Comparison of ENCODE assay signal across 23 cellular contexts in genomic region chr6:104184036-104184435, GRCh38.
DNase-seq lines count a peak whose midpoint lies in the region; TF ChIP-seq lines count a peak whose summit lies in the region.
"Had no signal": no experiment of that assay in that cellular context is flagged by ENCODE, and none has a peak within 500 bp of the region (broad histone marks: within the 10 kb centered on the region; RNA-seq: fewer than 3 reads in every experiment).

No MANE protein-coding gene starts in this region.

- H3K27ac ChIP-seq in mammary epithelial cell (ENCODE audit: insufficient read depth, low read depth, low read length) (no peak overlapping the region), epithelial cell of prostate (peak overlapping the region; percentile 69), neural cell (ENCODE audit: low read length) (no peak overlapping the region)
- H3K27ac ChIP-seq: 22Rv1, A549, BLaER1 had no signal

- CTCF ChIA-PET in MCF 10A (lab: Yijun Ruan, JAX) (no interaction called here), mammary epithelial cell (lab: Charles Lee; ENCODE audit: low non-redundant PET) (no interaction called here)

- no peak for DNase-seq in MCF 10A (ENCODE audit: unreplicated experiment)
- no peak for DNase-seq in mammary epithelial cell
- DNase-seq in epithelial cell of prostate (ENCODE audit: low read depth, low spot score), result no peak
- peak; percentile 8 for DNase-seq in retina
- DNase-seq in cardiac septum (ENCODE audit: low spot score), result no peak
- DNase-seq in DMS153 (lab: John Stamatoyannopoulos, UW), result no peak
- DNase-seq in stimulated activated CD4-positive, alpha-beta T cell treated with anti-CD3 and anti-CD28 coated beads, Interleukin-4, amount 100 ng/mL, for 1 hour, result no peak
- DNase-seq: ACHN; BE2C; C1 segment of cervical spinal cord; CD4-positive, alpha-beta memory T cell; CD4-positive, CD25-positive, alpha-beta regulatory T cell; CD8-positive, alpha-beta memory T cell; COR-L47; DMS 273 treated with DMSO at 0.1 percent for 48 hours; DMS79 treated with DMSO at 0.1 percent for 48 hours; GDM1 had no signal

- no peak overlapping the region for H2AFZ ChIP-seq in mammary epithelial cell (ENCODE audit: low read depth, low read length)
- H2AFZ ChIP-seq in neural cell (ENCODE audit: low read depth, low read length), result no peak overlapping the region

- H3K79me2 ChIP-seq in mammary epithelial cell (ENCODE audit: insufficient read depth, low read length), result no peaks in the 10 kb centered on the region
- no peaks in the 10 kb centered on the region for H3K79me2 ChIP-seq in neural cell (replicated peaks; ENCODE audit: insufficient read depth, low read length)

- H3K4me3 ChIP-seq in mammary epithelial cell (replicated peaks in 1 of 3; ENCODE audit: insufficient read depth in 1 of 3, low read depth in 2 of 3, low read length in 3 of 3), result no peak overlapping the region
- no peak overlapping the region for H3K4me3 ChIP-seq in neural cell (ENCODE audit: low read length)
- H3K4me3 ChIP-seq: A549, BLaER1, GM12878 had no signal

- POLR2A ChIA-PET in MCF 10A (lab: Yijun Ruan, JAX), result no interaction called here

- H3K4me1 ChIP-seq in mammary epithelial cell (ENCODE audit: insufficient read depth, low read length), result no peaks in the 10 kb centered on the region
- H3K4me1 ChIP-seq: A549, BE2C, BLaER1 had no signal

- H3K9ac ChIP-seq in mammary epithelial cell (ENCODE audit: insufficient read depth, low read length) (no peak overlapping the region), neural cell (ENCODE audit: low read length) (no peak overlapping the region)
- H3K9ac ChIP-seq: BLaER1 had no signal

- H3K36me3 ChIP-seq in mammary epithelial cell (ENCODE audit: insufficient read depth, low read length) (no peaks in the 10 kb centered on the region), neural cell (ENCODE audit: insufficient read depth, low read length) (no peaks in the 10 kb centered on the region)
- H3K36me3 ChIP-seq: BE2C, BLaER1 had no signal

- TF ChIP-seq RAD21 in neural cell (conservative IDR thresholded peaks at IDR 0.05), result no peak

- no peaks in the 10 kb centered on the region for H3K36me3 Mint-ChIP-seq in MCF 10A (ENCODE audit: insufficient read depth, unreplicated experiment)
- H3K36me3 Mint-ChIP-seq: CD14-positive monocyte; CD4-positive, alpha-beta memory T cell; CD4-positive, CD25-positive, alpha-beta regulatory T cell; CD8-positive, alpha-beta memory T cell had no signal

- H3F3A ChIP-seq in neural cell (ENCODE audit: insufficient read depth, low read length, poor library complexity, severe bottlenecking), result no peaks in the 10 kb centered on the region

- H3K4me2 ChIP-seq in mammary epithelial cell (ENCODE audit: insufficient read depth, low read depth, low read length) (no peak overlapping the region), neural cell (ENCODE audit: low read length) (no peak overlapping the region)
- H3K4me2 ChIP-seq: A549, BLaER1 had no signal

- 11% methylated on average over 1 of the region's 1 CpG for WGBS in mammary epithelial cell (ENCODE audit: low coverage, missing lambda C conversion rate)

- TF ChIP-seq CTCF in MCF 10A (IDR thresholded peaks at IDR 0.05; ENCODE audit: unreplicated experiment) (no peak), mammary epithelial cell (conservative IDR thresholded peaks at IDR 0.05 in 1 of 2, IDR thresholded peaks at IDR 0.05 in 1 of 2; ENCODE audit: extremely low read depth in 1 of 2, insufficient read depth in 1 of 2, low read depth in 1 of 2, low read length in 2 of 2) (no peak), neural cell (IDR thresholded peaks at IDR 0.05; ENCODE audit: poor library complexity, severe bottlenecking) (no peak)

- dilution Hi-C loops in mammary epithelial cell (cut with HindIII; ENCODE audit: low sequenced_read_pairs), result no loop called here

- H3K9me3 ChIP-seq in mammary epithelial cell (replicated peaks; ENCODE audit: insufficient read depth, low read length), result no peaks in the 10 kb centered on the region
- H3K9me3 ChIP-seq in neural cell (ENCODE audit: low read length), result no peaks in the 10 kb centered on the region
- H3K9me3 ChIP-seq: A549, BE2C, BLaER1 had no signal

- no peaks in the 10 kb centered on the region for H3K27me3 Mint-ChIP-seq in MCF 10A (ENCODE audit: insufficient read depth, unreplicated experiment)
- H3K27me3 Mint-ChIP-seq: CD4-positive, CD25-positive, alpha-beta regulatory T cell; CD8-positive, alpha-beta memory T cell had no signal

- peaks cover 22% of the 10 kb centered on the region for H3K4me1 Mint-ChIP-seq in MCF 10A (ENCODE audit: insufficient read depth, unreplicated experiment)
- H3K4me1 Mint-ChIP-seq: CD14-positive monocyte; CD4-positive, alpha-beta memory T cell; CD4-positive, CD25-positive, alpha-beta regulatory T cell; CD8-positive, alpha-beta memory T cell had no signal

- in situ Hi-C loops in mammary epithelial cell (cut with MboI; ENCODE audit: low sequenced_read_pairs in 2 of 2), result no loop called here

- H3K27me3 ChIP-seq in mammary epithelial cell (ENCODE audit: insufficient read depth, low read length), result no peaks in the 10 kb centered on the region
- H3K27me3 ChIP-seq in neural cell (ENCODE audit: insufficient read depth, low read depth, low read length), result no peaks in the 10 kb centered on the region
- H3K27me3 ChIP-seq: BE2C, BLaER1 had no signal

- no peaks in the 10 kb centered on the region for H3K9me2 ChIP-seq in neural cell (ENCODE audit: insufficient read depth, low read length)

- no peaks in the 10 kb centered on the region for H3K9me3 Mint-ChIP-seq in MCF 10A (ENCODE audit: unreplicated experiment)

- intact Hi-C loops in MCF 10A (cut with micrococcal nuclease) (loop anchor here (10.0 kb wide), 1 partner anchor 169 kb away; no protein-coding TSS in a partner anchor), mammary epithelial cell (cut with micrococcal nuclease) (loop anchor here (5.0 kb wide), 1 partner anchor 67 kb away; no protein-coding TSS in a partner anchor), cardiac septum (cut with DNase I) (no loop called here)

- no peak overlapping the region for H3K4me3 Mint-ChIP-seq in MCF 10A (ENCODE audit: unreplicated experiment)
- H3K4me3 Mint-ChIP-seq: CD14-positive monocyte; CD4-positive, alpha-beta memory T cell; CD4-positive, CD25-positive, alpha-beta regulatory T cell; CD8-positive, alpha-beta memory T cell had no signal

- H4K20me1 ChIP-seq in mammary epithelial cell (ENCODE audit: insufficient read depth, low read length), result no peaks in the 10 kb centered on the region
- no peaks in the 10 kb centered on the region for H4K20me1 ChIP-seq in neural cell (ENCODE audit: insufficient read depth)
- H4K20me1 ChIP-seq: BLaER1 had no signal

- BruUV-seq in MCF 10A (replicated peaks; lab: Mats Ljungman, UMichigan) (no TSS peak), mammary epithelial cell (replicated peaks; lab: Mats Ljungman, UMichigan) (no TSS peak)

- H3K27ac Mint-ChIP-seq in MCF 10A (ENCODE audit: low read depth, unreplicated experiment), result peak overlapping the region; percentile 73
- H3K27ac Mint-ChIP-seq: CD14-positive monocyte; CD4-positive, alpha-beta memory T cell; CD4-positive, CD25-positive, alpha-beta regulatory T cell; CD8-positive, alpha-beta memory T cell had no signal

- peak; percentile 47 for TF ChIP-seq EP300 in neural cell (conservative IDR thresholded peaks at IDR 0.05; ENCODE audit: poor library complexity, severe bottlenecking)

TF ChIP-seq in neural cell, 6 proteins besides CTCF, POLR2A, EP300 and RAD21:
- TF ChIP-seq, protein P1, sequence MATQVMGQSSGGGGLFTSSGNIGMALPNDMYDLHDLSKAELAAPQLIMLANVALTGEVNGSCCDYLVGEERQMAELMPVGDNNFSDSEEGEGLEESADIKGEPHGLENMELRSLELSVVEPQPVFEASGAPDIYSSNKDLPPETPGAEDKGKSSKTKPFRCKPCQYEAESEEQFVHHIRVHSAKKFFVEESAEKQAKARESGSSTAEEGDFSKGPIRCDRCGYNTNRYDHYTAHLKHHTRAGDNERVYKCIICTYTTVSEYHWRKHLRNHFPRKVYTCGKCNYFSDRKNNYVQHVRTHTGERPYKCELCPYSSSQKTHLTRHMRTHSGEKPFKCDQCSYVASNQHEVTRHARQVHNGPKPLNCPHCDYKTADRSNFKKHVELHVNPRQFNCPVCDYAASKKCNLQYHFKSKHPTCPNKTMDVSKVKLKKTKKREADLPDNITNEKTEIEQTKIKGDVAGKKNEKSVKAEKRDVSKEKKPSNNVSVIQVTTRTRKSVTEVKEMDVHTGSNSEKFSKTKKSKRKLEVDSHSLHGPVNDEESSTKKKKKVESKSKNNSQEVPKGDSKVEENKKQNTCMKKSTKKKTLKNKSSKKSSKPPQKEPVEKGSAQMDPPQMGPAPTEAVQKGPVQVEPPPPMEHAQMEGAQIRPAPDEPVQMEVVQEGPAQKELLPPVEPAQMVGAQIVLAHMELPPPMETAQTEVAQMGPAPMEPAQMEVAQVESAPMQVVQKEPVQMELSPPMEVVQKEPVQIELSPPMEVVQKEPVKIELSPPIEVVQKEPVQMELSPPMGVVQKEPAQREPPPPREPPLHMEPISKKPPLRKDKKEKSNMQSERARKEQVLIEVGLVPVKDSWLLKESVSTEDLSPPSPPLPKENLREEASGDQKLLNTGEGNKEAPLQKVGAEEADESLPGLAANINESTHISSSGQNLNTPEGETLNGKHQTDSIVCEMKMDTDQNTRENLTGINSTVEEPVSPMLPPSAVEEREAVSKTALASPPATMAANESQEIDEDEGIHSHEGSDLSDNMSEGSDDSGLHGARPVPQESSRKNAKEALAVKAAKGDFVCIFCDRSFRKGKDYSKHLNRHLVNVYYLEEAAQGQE (IDR thresholded peaks at IDR 0.05; ENCODE audit: borderline replicate concordance), result peak; percentile 44
- TF ChIP-seq EZH2 (IDR thresholded peaks at IDR 0.05; ENCODE audit: borderline replicate concordance, insufficient read depth, low read length, poor library complexity, severe bottlenecking), result no peak
